In the genomic region with DNA sequence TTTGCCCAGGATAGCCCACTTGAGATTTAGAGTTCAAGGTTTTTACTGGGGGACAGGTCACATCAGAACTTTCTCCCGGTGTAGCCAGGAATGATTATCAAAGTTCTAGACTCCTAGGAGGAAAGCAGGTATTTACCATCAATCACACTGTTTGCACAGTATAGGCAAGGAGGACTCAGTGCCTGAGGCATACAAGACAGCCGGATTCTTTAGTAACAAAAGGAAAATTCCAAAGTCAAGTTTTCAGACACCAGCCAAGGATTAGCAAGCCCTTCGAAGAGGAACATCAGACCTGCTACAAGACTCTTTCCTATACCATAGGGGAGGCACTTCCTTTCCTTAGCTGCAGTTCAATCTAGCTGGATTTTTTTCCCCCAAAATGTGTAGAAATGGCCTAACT, we compare ENCODE assay signal across 1 cellular context.
TF ChIP-seq lines count a peak whose summit lies in the region.

No MANE protein-coding gene starts in this region.

TF ChIP-seq in GM23338, 12 proteins besides CTCF, POLR2A, EP300 and RAD21:
- TF ChIP-seq, protein P1, sequence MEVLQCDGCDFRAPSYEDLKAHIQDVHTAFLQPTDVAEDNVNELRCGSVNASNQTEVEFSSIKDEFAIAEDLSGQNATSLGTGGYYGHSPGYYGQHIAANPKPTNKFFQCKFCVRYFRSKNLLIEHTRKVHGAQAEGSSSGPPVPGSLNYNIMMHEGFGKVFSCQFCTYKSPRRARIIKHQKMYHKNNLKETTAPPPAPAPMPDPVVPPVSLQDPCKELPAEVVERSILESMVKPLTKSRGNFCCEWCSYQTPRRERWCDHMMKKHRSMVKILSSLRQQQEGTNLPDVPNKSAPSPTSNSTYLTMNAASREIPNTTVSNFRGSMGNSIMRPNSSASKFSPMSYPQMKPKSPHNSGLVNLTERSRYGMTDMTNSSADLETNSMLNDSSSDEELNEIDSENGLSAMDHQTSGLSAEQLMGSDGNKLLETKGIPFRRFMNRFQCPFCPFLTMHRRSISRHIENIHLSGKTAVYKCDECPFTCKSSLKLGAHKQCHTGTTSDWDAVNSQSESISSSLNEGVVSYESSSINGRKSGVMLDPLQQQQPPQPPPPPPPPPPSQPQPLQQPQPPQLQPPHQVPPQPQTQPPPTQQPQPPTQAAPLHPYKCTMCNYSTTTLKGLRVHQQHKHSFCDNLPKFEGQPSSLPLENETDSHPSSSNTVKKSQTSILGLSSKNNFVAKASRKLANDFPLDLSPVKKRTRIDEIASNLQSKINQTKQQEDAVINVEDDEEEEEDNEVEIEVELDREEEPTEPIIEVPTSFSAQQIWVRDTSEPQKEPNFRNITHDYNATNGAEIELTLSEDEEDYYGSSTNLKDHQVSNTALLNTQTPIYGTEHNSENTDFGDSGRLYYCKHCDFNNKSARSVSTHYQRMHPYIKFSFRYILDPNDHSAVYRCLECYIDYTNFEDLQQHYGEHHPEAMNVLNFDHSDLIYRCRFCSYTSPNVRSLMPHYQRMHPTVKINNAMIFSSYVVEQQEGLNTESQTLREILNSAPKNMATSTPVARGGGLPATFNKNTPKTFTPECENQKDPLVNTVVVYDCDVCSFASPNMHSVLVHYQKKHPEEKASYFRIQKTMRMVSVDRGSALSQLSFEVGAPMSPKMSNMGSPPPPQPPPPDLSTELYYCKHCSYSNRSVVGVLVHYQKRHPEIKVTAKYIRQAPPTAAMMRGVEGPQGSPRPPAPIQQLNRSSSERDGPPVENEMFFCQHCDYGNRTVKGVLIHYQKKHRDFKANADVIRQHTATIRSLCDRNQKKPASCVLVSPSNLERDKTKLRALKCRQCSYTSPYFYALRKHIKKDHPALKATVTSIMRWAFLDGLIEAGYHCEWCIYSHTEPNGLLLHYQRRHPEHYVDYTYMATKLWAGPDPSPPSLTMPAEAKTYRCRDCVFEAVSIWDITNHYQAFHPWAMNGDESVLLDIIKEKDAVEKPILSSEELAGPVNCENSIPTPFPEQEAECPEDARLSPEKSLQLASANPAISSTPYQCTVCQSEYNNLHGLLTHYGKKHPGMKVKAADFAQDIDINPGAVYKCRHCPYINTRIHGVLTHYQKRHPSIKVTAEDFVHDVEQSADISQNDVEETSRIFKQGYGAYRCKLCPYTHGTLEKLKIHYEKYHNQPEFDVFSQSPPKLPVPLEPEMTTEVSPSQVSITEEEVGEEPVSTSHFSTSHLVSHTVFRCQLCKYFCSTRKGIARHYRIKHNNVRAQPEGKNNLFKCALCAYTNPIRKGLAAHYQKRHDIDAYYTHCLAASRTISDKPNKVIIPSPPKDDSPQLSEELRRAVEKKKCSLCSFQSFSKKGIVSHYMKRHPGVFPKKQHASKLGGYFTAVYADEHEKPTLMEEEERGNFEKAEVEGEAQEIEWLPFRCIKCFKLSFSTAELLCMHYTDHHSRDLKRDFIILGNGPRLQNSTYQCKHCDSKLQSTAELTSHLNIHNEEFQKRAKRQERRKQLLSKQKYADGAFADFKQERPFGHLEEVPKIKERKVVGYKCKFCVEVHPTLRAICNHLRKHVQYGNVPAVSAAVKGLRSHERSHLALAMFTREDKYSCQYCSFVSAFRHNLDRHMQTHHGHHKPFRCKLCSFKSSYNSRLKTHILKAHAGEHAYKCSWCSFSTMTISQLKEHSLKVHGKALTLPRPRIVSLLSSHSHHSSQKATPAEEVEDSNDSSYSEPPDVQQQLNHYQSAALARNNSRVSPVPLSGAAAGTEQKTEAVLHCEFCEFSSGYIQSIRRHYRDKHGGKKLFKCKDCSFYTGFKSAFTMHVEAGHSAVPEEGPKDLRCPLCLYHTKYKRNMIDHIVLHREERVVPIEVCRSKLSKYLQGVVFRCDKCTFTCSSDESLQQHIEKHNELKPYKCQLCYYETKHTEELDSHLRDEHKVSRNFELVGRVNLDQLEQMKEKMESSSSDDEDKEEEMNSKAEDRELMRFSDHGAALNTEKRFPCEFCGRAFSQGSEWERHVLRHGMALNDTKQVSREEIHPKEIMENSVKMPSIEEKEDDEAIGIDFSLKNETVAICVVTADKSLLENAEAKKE (CRISPR knock-in tag; IDR thresholded peaks at IDR 0.05), result no peak
- TF ChIP-seq ZNF114 (CRISPR knock-in tag; IDR thresholded peaks at IDR 0.05), result no peak
- TF ChIP-seq, protein P2, sequence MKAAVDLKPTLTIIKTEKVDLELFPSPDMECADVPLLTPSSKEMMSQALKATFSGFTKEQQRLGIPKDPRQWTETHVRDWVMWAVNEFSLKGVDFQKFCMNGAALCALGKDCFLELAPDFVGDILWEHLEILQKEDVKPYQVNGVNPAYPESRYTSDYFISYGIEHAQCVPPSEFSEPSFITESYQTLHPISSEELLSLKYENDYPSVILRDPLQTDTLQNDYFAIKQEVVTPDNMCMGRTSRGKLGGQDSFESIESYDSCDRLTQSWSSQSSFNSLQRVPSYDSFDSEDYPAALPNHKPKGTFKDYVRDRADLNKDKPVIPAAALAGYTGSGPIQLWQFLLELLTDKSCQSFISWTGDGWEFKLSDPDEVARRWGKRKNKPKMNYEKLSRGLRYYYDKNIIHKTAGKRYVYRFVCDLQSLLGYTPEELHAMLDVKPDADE (IDR thresholded peaks at IDR 0.05), result no peak
- no peak for TF ChIP-seq ZNF331 (CRISPR knock-in tag; IDR thresholded peaks at IDR 0.05; ENCODE audit: low read depth)
